Comparison of ENCODE assay signal across 8 cellular contexts in the genomic region with DNA sequence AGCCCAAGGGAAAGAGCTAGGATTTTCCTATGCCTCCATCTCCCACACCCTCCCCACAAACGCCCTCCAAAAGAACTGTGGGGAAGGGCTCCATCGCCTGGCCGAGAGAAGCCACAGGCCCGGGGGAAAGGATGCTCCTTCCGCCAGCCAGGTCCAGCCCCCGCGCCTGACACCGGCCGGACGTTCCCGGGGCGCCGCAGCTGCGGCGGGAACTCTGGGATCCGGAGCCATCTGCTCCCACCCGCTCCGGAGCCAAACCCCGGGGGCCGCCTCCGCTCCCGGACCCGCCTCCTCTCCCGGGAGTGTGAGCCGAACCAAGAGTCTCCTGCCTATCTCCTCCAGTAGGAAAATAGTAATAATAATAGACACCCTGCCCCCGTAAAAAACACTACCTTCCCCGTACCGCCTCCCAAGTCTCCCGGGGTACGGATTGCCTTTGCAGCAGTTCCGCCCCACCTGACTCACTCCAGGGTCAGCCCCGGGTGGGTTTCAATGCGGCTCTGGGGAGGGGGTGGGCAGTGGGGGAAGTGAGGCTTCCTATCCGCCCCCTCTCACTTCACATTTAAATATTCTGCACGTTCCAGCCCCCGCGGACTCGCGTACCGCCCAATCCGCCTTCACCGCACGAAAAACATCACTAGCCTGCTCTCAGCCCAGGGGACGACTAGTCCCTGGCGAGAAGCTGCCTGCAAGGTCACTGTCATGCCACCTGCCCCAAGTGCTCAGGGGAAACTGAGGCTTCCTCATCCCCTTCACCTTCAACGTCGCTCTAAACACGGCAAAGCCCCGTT. TPM values are rescaled to one million over a fixed set of nuclear protein-coding genes. Genes with fewer than 3 reads are reported as not detected.
A peak's percentile ranks its signal among the peaks of the same experiment; 100 is the strongest.
DNase-seq lines count a peak whose midpoint lies in the region; TF ChIP-seq lines count a peak whose summit lies in the region.

No MANE protein-coding gene starts in this region.

- peaks cover 6 to 10% (median 7%) of the 10 kb centered on the region in 3 donors for H3K27me3 Mint-ChIP-seq in immature natural killer cell (ENCODE audit: low read depth in 3 of 3)

- H3K9me3 Mint-ChIP-seq in immature natural killer cell = no peaks in the 10 kb centered on the region

- DNase-seq in HFF-Myc (ENCODE audit: extremely low read depth, low read depth) (no peak), amygdala (lab: John Stamatoyannopoulos, UW) (peak in 33 of 56 donors; percentile 13 to 69 (median 37)), immature natural killer cell (no peak), NOMO-1 treated with DMSO at 0.1 percent for 48 hours (lab: John Stamatoyannopoulos, UW; ENCODE audit: unreplicated experiment) (no peak), SKM-1 treated with dmso at 0.1 percent for 144 hours (lab: John Stamatoyannopoulos, UW; ENCODE audit: unreplicated experiment) (no peak)
- DNase-seq in activated CD4-positive, CD25-positive, alpha-beta regulatory T cell treated with anti-CD3 and anti-CD28 coated beads, Interleukin-2, amount 50 U/mL, for 72 hours = no peak
- DNase-seq in activated effector memory CD4-positive, alpha-beta T cell treated with Interleukin-2 at 50 U/mL for 16 hours = no peak

- peak overlapping the region; percentile 27 for H3K4me3 ChIP-seq in HFF-Myc (replicated peaks; ENCODE audit: low read depth, low read length)

- H3K27ac Mint-ChIP-seq in immature natural killer cell = peak overlapping the region in 5 of 6 donors; percentile 10 to 79 (median 56)

- no peak overlapping the region for H3K4me3 Mint-ChIP-seq in immature natural killer cell

- peak; percentile 41 for TF ChIP-seq CTCF in 22Rv1 (IDR thresholded peaks at IDR 0.05)
- peak; percentile 39 for TF ChIP-seq CTCF in HFF-Myc (IDR thresholded peaks at IDR 0.05; ENCODE audit: low read depth, low read length, missing control alignments)

- no peak overlapping the region for H3K27ac ChIP-seq in 22Rv1

- peaks cover 31 to 39% of the 10 kb centered on the region in 2 donors for H3K4me1 Mint-ChIP-seq in immature natural killer cell

- peaks cover 8 to 31% (median 20%) of the 10 kb centered on the region in 3 donors for H3K36me3 Mint-ChIP-seq in immature natural killer cell

RNA-seq across cellular contexts. Expression of gene AGAP2, which starts 2.4 kb away (rescaled TPM):
- 10 to 100 TPM in 1 of 3 donors, 1 to 10 TPM in 2; 1.4 to 10.5 (median 3.2) TPM for polyA plus RNA-seq in immature natural killer cell

RNA-seq across cellular contexts. Expression of gene TSPAN31, which starts 8.7 kb away (rescaled TPM):
- 100 to 1,000 TPM in 1 of 3 donors, 10 to 100 TPM in 2; 62.1 to 103 (median 72.6) TPM for polyA plus RNA-seq in immature natural killer cell

RNA-seq across cellular contexts. Expression of gene CDK4, which starts 16.0 kb away (rescaled TPM):
- 100 to 1,000 TPM in 1 of 3 donors, 10 to 100 TPM in 2; 68.7 to 133 (median 75.6) TPM for polyA plus RNA-seq in immature natural killer cell

RNA-seq across cellular contexts. Expression of gene MARCHF9, which starts 18.8 kb away (rescaled TPM):
- polyA plus RNA-seq in immature natural killer cell = 1 to 10 TPM; 1.7 to 4.4 (median 3.7) TPM

RNA-seq across cellular contexts. Expression of gene CYP27B1, which starts 30.7 kb away (rescaled TPM):
- not detected for polyA plus RNA-seq in immature natural killer cell

Comparison
In these comparisons a context has a peak if more than half of its experiments do, and no peak if none do; other contexts are left out.
1. DNase-seq: peak in amygdala (33 of 56); none in HFF-Myc (single experiment), immature natural killer cell (0 of 3), NOMO-1 treated with DMSO at 0.1 percent for 48 hours (single experiment), SKM-1 treated with dmso at 0.1 percent for 144 hours (single experiment), activated CD4-positive, CD25-positive, alpha-beta regulatory T cell treated with anti-CD3 and anti-CD28 coated beads, Interleukin-2, amount 50 U/mL, for 72 hours (single experiment) and activated effector memory CD4-positive, alpha-beta T cell treated with Interleukin-2 at 50 U/mL for 16 hours (single experiment).